Comparison of ENCODE assay signal across 11 cellular contexts in genomic region chr7:106794276-106795136, GRCh38.
"Had no signal": no experiment of that assay in that cellular context is flagged by ENCODE, and none has a peak within 500 bp of the region (broad histone marks: within the 10 kb centered on the region; RNA-seq: fewer than 3 reads in every experiment).

No MANE protein-coding gene starts in this region.

- DNase-seq: activated CD4-positive, alpha-beta T cell treated with anti-CD3 and anti-CD28 coated beads, Interleukin-2, amount 50 U/mL, for 1 hour; activated CD4-positive, CD25-positive, alpha-beta regulatory T cell; activated naive CD8-positive, alpha-beta T cell treated with anti-CD3 and anti-CD28 coated beads, Interleukin-2, amount 10 ng/mL, durations not matched to agents 7 days and 5 days; cerebellar nuclear complex; effector memory CD4-positive, alpha-beta T cell; foreskin fibroblast; hippocampal formation; kidney; left ventricle myocardium inferior; naive thymus-derived CD8-positive, alpha-beta T cell; stimulated activated CD4-positive, alpha-beta T cell treated with anti-CD3 and anti-CD28 coated beads, Interleukin-1b, Interleukin-23, amount 100 ng/mL, for 48 hours had no signal

- ATAC-seq: naive thymus-derived CD8-positive, alpha-beta T cell had no signal
